21 cellular contexts compared by ENCODE assay signal in genomic region chr11:61866231-61866957, GRCh38. TPM values are rescaled to one million over a fixed set of nuclear protein-coding genes. Genes with fewer than 3 reads are reported as not detected.
DNase-seq lines count a peak whose midpoint lies in the region; ATAC-seq and TF ChIP-seq lines count a peak whose summit lies in the region.
"Had no signal": no experiment of that assay in that cellular context is flagged by ENCODE, and none has a peak within 500 bp of the region (broad histone marks: within the 10 kb centered on the region; RNA-seq: fewer than 3 reads in every experiment).

No MANE protein-coding gene starts in this region.

- no peak overlapping the region for H3K27ac ChIP-seq in heart right ventricle
- H3K27ac ChIP-seq: breast epithelium, pancreas, right atrium auricular region, stomach had no signal

- no peaks in the 10 kb centered on the region for H3K9me3 ChIP-seq in heart right ventricle
- H3K9me3 ChIP-seq: breast epithelium, pancreas, right atrium auricular region, stomach, tibial nerve had no signal

- WGBS in heart right ventricle, 2 donors: 79 to 81% methylated on average over 18 of the region's 18 CpGs

- peaks cover 0 to 38% (median 0%) of the 10 kb centered on the region in 9 donors for H3K36me3 ChIP-seq in heart right ventricle
- H3K36me3 ChIP-seq: breast epithelium, pancreas, right atrium auricular region had no signal

- ATAC-seq in Right ventricle myocardium inferior (no peak), heart right ventricle (no peak), GM21367 (IDR thresholded peaks at IDR 0.05; ENCODE audit: unreplicated experiment) (no peak), HG02678 (IDR thresholded peaks at IDR 0.05; ENCODE audit: unreplicated experiment) (no peak)
- ATAC-seq: pancreas had no signal

- intact Hi-C loops in Right ventricle myocardium inferior (cut with DNase I) (no loop called here), heart right ventricle (cut with DNase I) (loop anchor here in 1 of 10 donors (10.0 kb wide), 1 partner anchor 52 kb away; the partner anchor contains the start of gene FADS1)

- peaks cover 4 to 29% (median 19%) of the 10 kb centered on the region in 9 donors for H3K4me1 ChIP-seq in heart right ventricle
- H3K4me1 ChIP-seq: breast epithelium, pancreas had no signal

- TF ChIP-seq CTCF in heart right ventricle (IDR thresholded peaks at IDR 0.05) (no peak), epithelial cell of esophagus (IDR thresholded peaks at IDR 0.05; ENCODE audit: insufficient read depth, low read depth, low read length, missing control alignments) (no peak)

- H3K27me3 ChIP-seq in heart right ventricle: no peaks in the 10 kb centered on the region
- H3K27me3 ChIP-seq: breast epithelium, pancreas, right atrium auricular region, tibial nerve had no signal

- H3K4me3 ChIP-seq in heart right ventricle: no peak overlapping the region
- H3K4me3 ChIP-seq in epithelial cell of esophagus (ENCODE audit: low read length): no peak overlapping the region
- H3K4me3 ChIP-seq: breast epithelium, pancreas, right atrium auricular region, stomach, tibial nerve had no signal

- peak; percentile 32 for DNase-seq in Right ventricle myocardium inferior (ENCODE audit: missing footprints)
- DNase-seq in heart right ventricle: no peak
- peak; percentile 45 for DNase-seq in epithelial cell of esophagus (ENCODE audit: low read depth)
- DNase-seq in activated CD4-positive, CD25-positive, alpha-beta regulatory T cell treated with anti-CD3 and anti-CD28 coated beads, Interleukin-2, amount 50 U/mL, for 72 hours: no peak
- DNase-seq: activated naive CD4-positive, alpha-beta T cell; activated T-cell treated with anti-CD3 and anti-CD28 coated beads, Interleukin-2, amount 50 U/mL, for 1 hour; amniotic stem cell; CD8-positive, alpha-beta memory T cell; cortex of kidney; mammary epithelial cell; NCI-H1694 treated with DMSO at 0.1 percent for 48 hours; NCI-H345; NCI-H774; SHP77; stomach had no signal

RNA-seq across cellular contexts. Expression of gene FADS3, which starts 25.0 kb away (rescaled TPM):
- total RNA-seq in Right ventricle myocardium inferior (113 TPM), heart right ventricle (100 to 1,000 TPM in 1 of 10 donors, 10 to 100 TPM in 9; 54.9 to 119 (median 71.1) TPM)
- 100 to 1,000 TPM; 119 to 217 TPM for polyA plus RNA-seq in heart right ventricle

RNA-seq across cellular contexts. Expression of gene FADS2, which starts 38.3 kb away (rescaled TPM):
- total RNA-seq in Right ventricle myocardium inferior: 35.7 TPM
- total RNA-seq in heart right ventricle: 10 to 100 TPM; 15.1 to 37.0 (median 23.5) TPM
- 10 to 100 TPM; 12.2 to 31.6 TPM for polyA plus RNA-seq in heart right ventricle

RNA-seq across cellular contexts. Expression of gene FADS1, which starts 49.6 kb away (rescaled TPM):
- total RNA-seq in Right ventricle myocardium inferior: 25.7 TPM
- total RNA-seq in heart right ventricle: 10 to 100 TPM; 16.4 to 37.4 (median 25.4) TPM
- 10 to 100 TPM; 13.8 to 35.2 TPM for polyA plus RNA-seq in heart right ventricle

RNA-seq across cellular contexts. Expression of gene RAB3IL1, which starts 51.0 kb away (rescaled TPM):
- total RNA-seq in Right ventricle myocardium inferior (14.0 TPM), heart right ventricle (10 to 100 TPM in 3 of 10 donors, 1 to 10 TPM in 7; 3.7 to 11.1 (median 6.6) TPM)
- polyA plus RNA-seq in heart right ventricle: 1 to 10 TPM; 8.2 to 9.7 TPM
- polyA plus RNA-seq: CD8-positive, alpha-beta memory T cell had no signal

Comparison
In these comparisons a context has a peak if more than half of its experiments do, and no peak if none do; other contexts are left out.
1. DNase-seq: peak in Right ventricle myocardium inferior (single experiment) and epithelial cell of esophagus (single experiment); none in heart right ventricle (0 of 2) and activated CD4-positive, CD25-positive, alpha-beta regulatory T cell treated with anti-CD3 and anti-CD28 coated beads, Interleukin-2, amount 50 U/mL, for 72 hours (single experiment).